8 cellular contexts compared by ENCODE assay signal in the genomic region with DNA sequence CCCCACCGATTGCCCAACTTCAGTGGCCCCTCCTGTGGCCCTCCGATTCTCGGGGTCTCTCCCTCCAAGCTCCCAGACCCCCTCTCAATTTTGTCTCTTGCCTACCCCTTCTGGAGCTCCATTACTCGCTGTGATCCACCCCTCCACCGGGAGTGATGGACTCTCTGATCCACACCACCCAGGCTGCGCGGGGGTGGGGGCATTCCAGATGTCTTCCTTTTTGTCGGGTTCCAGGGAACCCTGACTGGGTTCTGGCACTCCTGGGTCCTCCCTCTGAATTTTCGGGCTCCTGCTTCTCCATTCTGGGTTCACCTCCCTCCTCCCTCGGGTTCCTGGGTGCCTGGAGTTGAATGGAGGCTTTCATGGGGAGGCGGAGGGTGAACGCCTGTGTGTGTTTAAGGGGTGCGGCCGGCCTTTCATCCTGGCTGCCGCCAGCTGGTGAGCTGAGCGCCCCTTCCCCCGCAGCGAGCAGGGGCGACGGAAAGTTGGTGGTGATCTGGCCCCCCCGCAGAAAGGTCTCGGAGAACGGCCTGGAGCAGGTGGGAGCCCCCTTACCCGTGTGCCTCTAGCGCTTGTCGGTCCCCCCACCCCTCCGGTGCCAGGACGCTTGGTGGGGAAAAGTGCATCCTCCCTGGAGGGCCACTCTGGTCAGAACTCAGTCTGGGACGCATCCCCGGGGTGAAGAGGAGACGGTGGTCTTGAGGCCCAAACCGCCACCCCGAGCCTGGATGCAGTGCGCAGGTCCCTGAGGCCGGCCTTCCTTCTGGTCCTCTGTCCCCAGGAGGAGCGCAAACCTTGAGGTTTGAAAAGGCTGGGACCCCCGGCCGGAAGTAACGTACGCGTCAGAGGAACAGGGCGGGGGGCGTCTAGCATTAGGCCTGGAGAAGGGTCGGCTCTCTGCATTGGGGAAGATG. TPM values are rescaled to one million over a fixed set of nuclear protein-coding genes. Genes with fewer than 3 reads are reported as not detected.
DNase-seq lines count a peak whose midpoint lies in the region; ATAC-seq, FAIRE-seq and TF ChIP-seq lines count a peak whose summit lies in the region.

No MANE protein-coding gene starts in this region.

- peak overlapping the region; percentile 63 for H3K9ac ChIP-seq in HCT116 (ENCODE audit: low read length)

- H3K4me1 Mint-ChIP-seq in activated T-cell treated with anti-CD3 and anti-CD28 coated beads, Interleukin-2, amount 50 U/mL, for 4 hours (ENCODE audit: low read depth) = peaks cover 18% of the 10 kb centered on the region

- ATAC-seq in HCT116 = peak; percentile 12
- peak; percentile 2 to 8 for ATAC-seq in activated T-cell treated with anti-CD3 and anti-CD28 coated beads, Interleukin-2, amount 50 U/mL, for 4 hours

- H3K36me3 ChIP-seq in HCT116 (ENCODE audit: control insufficient read depth in 1 of 2, insufficient read depth in 2 of 2, low read length in 2 of 2) (no peaks in the 10 kb centered on the region), prostate gland (no peaks in the 10 kb centered on the region)

- DNase-seq in C1 segment of cervical spinal cord (lab: John Stamatoyannopoulos, UW) (peak in 11 of 14 donors; percentile 45 to 73 (median 55)), HCT116 (ENCODE audit: low read depth, low spot score) (no peak), head of caudate nucleus (peak in 32 of 42 donors; percentile 8 to 56 (median 35)), prostate gland (ENCODE audit: low spot score) (peak; percentile 42), Ammon's horn (ENCODE audit: low spot score) (no peak), RCC 7860 (ENCODE audit: low spot score) (no peak), NOMO-1 (lab: John Stamatoyannopoulos, UW; ENCODE audit: unreplicated experiment in 2 of 2) (no peak)
- DNase-seq in activated T-cell treated with anti-CD3 and anti-CD28 coated beads, Interleukin-2, amount 50 U/mL, for 4 hours = peak; percentile 19

- peak overlapping the region; percentile 91 for H3K4me3 Mint-ChIP-seq in activated T-cell treated with anti-CD3 and anti-CD28 coated beads, Interleukin-2, amount 50 U/mL, for 4 hours

- H3K9me3 ChIP-seq in HCT116 (ENCODE audit: control insufficient read depth in 1 of 2, insufficient read depth in 1 of 2, low read depth in 1 of 2, low read length in 2 of 2) (no peaks in the 10 kb centered on the region; a peak in 1 of 4 replicates), prostate gland (no peaks in the 10 kb centered on the region)

- H3K36me3 Mint-ChIP-seq in activated T-cell treated with anti-CD3 and anti-CD28 coated beads, Interleukin-2, amount 50 U/mL, for 4 hours (ENCODE audit: insufficient read depth) = no peaks in the 10 kb centered on the region

- FAIRE-seq in RCC 7860 (lab: Jason Lieb, UNC) = no peak

- no peaks in the 10 kb centered on the region for H3K79me2 ChIP-seq in HCT116 (ENCODE audit: insufficient read depth, low read length)

- no peaks in the 10 kb centered on the region for H4K20me1 ChIP-seq in HCT116 (ENCODE audit: insufficient read depth)

- no TSS peak for BruUV-seq in HCT116 (replicated peaks; lab: Mats Ljungman, UMichigan)

- peak overlapping the region; percentile 7 for H2AFZ ChIP-seq in HCT116 (ENCODE audit: low read depth, low read length, poor library complexity, severe bottlenecking)

- peak overlapping the region; percentile 66 to 72 for H3K4me3 ChIP-seq in HCT116 (replicated peaks in 1 of 2; ENCODE audit: low read depth in 1 of 2, low read length in 2 of 2)
- H3K4me3 ChIP-seq in prostate gland = peak overlapping the region; percentile 35 to 66

- RAD21 ChIA-PET in HCT116 (lab: Charles Lee; ENCODE audit: low non-redundant PET in 1 of 2, low total read pairs in 2 of 2, uncharacterized antibody in 2 of 2, unreplicated experiment in 2 of 2) = no interaction called here

- CTCF ChIA-PET in HCT116 (lab: Charles Lee) = interaction anchor here (0.7 to 6.6 kb wide), 8 partner anchors 15 to 202 kb away, joined by 3 to 83 read pairs (median 4); a partner anchor contains a TSS

- no peak for TF ChIP-seq RAD21 in HCT116 (IDR thresholded peaks at IDR 0.05; ENCODE audit: low read depth)

- TF ChIP-seq POLR2A in HCT116 (IDR thresholded peaks at IDR 0.05; ENCODE audit: borderline replicate concordance, extremely low read depth, insufficient read depth, insufficient read length) = no peak
- no peak for TF ChIP-seq POLR2A in prostate gland (IDR thresholded peaks at IDR 0.05)

- POLR2A ChIA-PET in HCT116 (lab: Charles Lee) = no interaction called here

- H3K4me1 ChIP-seq in HCT116 (ENCODE audit: control insufficient read depth in 1 of 2, insufficient read depth in 2 of 2, low read length in 2 of 2) = peaks cover 17 to 41% of the 10 kb centered on the region in 2 experiments
- H3K4me1 ChIP-seq in prostate gland (replicated peaks) = peaks cover 13% of the 10 kb centered on the region

- TF ChIP-seq CTCF in HCT116 (IDR thresholded peaks at IDR 0.05 in 2 of 3, conservative IDR thresholded peaks at IDR 0.05 in 1 of 3; ENCODE audit: borderline replicate concordance in 1 of 3, insufficient read depth in 1 of 3, low read depth in 2 of 3, low read length in 2 of 3) = no peak
- TF ChIP-seq CTCF in prostate gland (IDR thresholded peaks at IDR 0.05) = no peak

- no peaks in the 10 kb centered on the region for H3K27me3 Mint-ChIP-seq in activated T-cell treated with anti-CD3 and anti-CD28 coated beads, Interleukin-2, amount 50 U/mL, for 4 hours (ENCODE audit: low read depth)

- peak overlapping the region; percentile 90 for H3K4me2 ChIP-seq in HCT116 (ENCODE audit: low read length)

- H3K9me2 ChIP-seq in HCT116 (ENCODE audit: insufficient read depth) = no peaks in the 10 kb centered on the region

- intact Hi-C loops in HCT116 (cut with micrococcal nuclease) (loop anchor here (1.0 to 10.0 kb wide), 3 partner anchors 38 to 289 kb away; a partner anchor contains a TSS), head of caudate nucleus (cut with DNase I) (loop anchor here (5.0 to 10.0 kb wide), 2 partner anchors 69 to 192 kb away; a partner anchor contains a TSS), prostate gland (cut with DNase I) (loop anchor here (2.0 to 5.0 kb wide), 3 partner anchors 43 to 193 kb away; a partner anchor contains a TSS)

- H3K27ac ChIP-seq in HCT116 (ENCODE audit: low read depth, low read length) (peak overlapping the region; percentile 80), prostate gland (peak overlapping the region; percentile 76 to 91)

- H3K27me3 ChIP-seq in HCT116 (ENCODE audit: insufficient read depth, low read length) (no peaks in the 10 kb centered on the region), prostate gland (replicated peaks; ENCODE audit: insufficient read depth) (no peaks in the 10 kb centered on the region)

- no peaks in the 10 kb centered on the region for H3K9me3 Mint-ChIP-seq in activated T-cell treated with anti-CD3 and anti-CD28 coated beads, Interleukin-2, amount 50 U/mL, for 4 hours

- 4% methylated on average over 43 of the region's 44 CpGs for WGBS in prostate gland

TF ChIP-seq in HCT116, 20 proteins besides CTCF, POLR2A, EP300 and RAD21:
- TF ChIP-seq YY1 (IDR thresholded peaks at IDR 0.05; ENCODE audit: extremely low read depth, insufficient replicate concordance, low read depth, low read length) = no peak
- TF ChIP-seq EGR1 (IDR thresholded peaks at IDR 0.05; ENCODE audit: low read depth) = peak; percentile 32; the same call in 1 of the 2 replicates
TF ChIP-seq in HCT116: peak in this region for 1.

RNA-seq across cellular contexts. Expression of a gene that starts 1.6 kb away (rescaled TPM):
- 5.2 TPM for total RNA-seq in HCT116 (2021; ENCODE audit: unreplicated experiment)
- 3.8 and 5.6 TPM in 2 replicates for polyA plus RNA-seq in HCT116 (2012)
- under 1 TPM; 0.24 to 0.48 (median 0.43) TPM for total RNA-seq in activated T-cell treated with anti-CD3 and anti-CD28 coated beads, Interleukin-2, amount 50 U/mL, for 4 hours
- total RNA-seq in prostate gland = 10 to 100 TPM; 12.4 to 17.2 TPM

RNA-seq across cellular contexts. Expression of a gene that starts 11.4 kb away (rescaled TPM):
- not detected for total RNA-seq in HCT116 (2021; ENCODE audit: unreplicated experiment)
- polyA plus RNA-seq in HCT116 (2012) = not detected in 2 replicates
- under 1 TPM in 1 of 3 donors, not detected in 2; 0.48 TPM for total RNA-seq in activated T-cell treated with anti-CD3 and anti-CD28 coated beads, Interleukin-2, amount 50 U/mL, for 4 hours
- under 1 TPM in 1 of 2 donors, not detected in 1; 0.97 TPM for total RNA-seq in prostate gland

RNA-seq across cellular contexts. Expression of a gene that starts 12.3 kb away (rescaled TPM):
- 3.3 TPM for total RNA-seq in HCT116 (2021; ENCODE audit: unreplicated experiment)
- 1.3 and 2.6 TPM in 2 replicates for polyA plus RNA-seq in HCT116 (2012)
- not detected for total RNA-seq in activated T-cell treated with anti-CD3 and anti-CD28 coated beads, Interleukin-2, amount 50 U/mL, for 4 hours
- 10 to 100 TPM in 1 of 2 donors, 1 to 10 TPM in 1; 1.8 to 16.1 TPM for total RNA-seq in prostate gland

RNA-seq across cellular contexts. Expression of a gene that starts 16.4 kb away (rescaled TPM):
- total RNA-seq in HCT116 (2021; ENCODE audit: unreplicated experiment) (62.9 TPM), prostate gland (10 to 100 TPM; 25.4 to 48.2 TPM)
- 36.9 and 39.2 TPM in 2 replicates for polyA plus RNA-seq in HCT116 (2012)
- 100 to 1,000 TPM in 2 of 3 donors, 10 to 100 TPM in 1; 90.0 to 130 (median 112) TPM for total RNA-seq in activated T-cell treated with anti-CD3 and anti-CD28 coated beads, Interleukin-2, amount 50 U/mL, for 4 hours

RNA-seq across cellular contexts. Expression of a gene that starts 42.6 kb away (rescaled TPM):
- total RNA-seq in HCT116 (2021; ENCODE audit: unreplicated experiment) (18.3 TPM), prostate gland (1 to 10 TPM; 4.7 to 8.3 TPM)
- polyA plus RNA-seq in HCT116 (2012) = 13.6 and 17.7 TPM in 2 replicates
- 100 to 1,000 TPM in 1 of 3 donors, 10 to 100 TPM in 2; 91.2 to 102 (median 94.0) TPM for total RNA-seq in activated T-cell treated with anti-CD3 and anti-CD28 coated beads, Interleukin-2, amount 50 U/mL, for 4 hours

Comparison
In these comparisons a context has a peak if more than half of its experiments do, and no peak if none do; other contexts are left out.
1. DNase-seq: peak in C1 segment of cervical spinal cord (11 of 14), activated T-cell treated with anti-CD3 and anti-CD28 coated beads, Interleukin-2, amount 50 U/mL, for 4 hours (single experiment), head of caudate nucleus (32 of 42) and prostate gland (single experiment); none in HCT116 (single experiment), Ammon's horn (single experiment), RCC 7860 (single experiment) and NOMO-1 (0 of 2).